ENCODE assay signal across 1 cellular context in the genomic region with DNA sequence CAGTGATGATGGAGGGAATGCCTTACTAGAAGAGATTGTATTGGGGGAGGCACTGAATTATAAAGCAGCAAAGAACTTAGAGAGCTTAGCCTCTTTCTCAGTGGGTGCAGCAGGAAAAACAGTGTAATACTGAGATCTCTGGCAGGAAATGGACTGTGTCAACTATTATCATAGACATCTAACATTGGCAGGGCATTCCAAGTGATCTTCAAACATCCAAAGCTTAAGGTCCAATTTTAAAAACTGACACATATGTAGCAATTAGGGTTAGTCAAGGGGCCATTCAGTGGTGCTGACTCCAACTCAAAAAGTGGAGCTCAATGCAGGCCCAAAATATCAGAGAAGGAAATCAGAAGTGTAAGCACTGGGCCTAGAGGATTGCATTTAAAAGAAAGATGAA.
TF ChIP-seq lines count a peak whose summit lies in the region.

No MANE protein-coding gene starts in this region.

TF ChIP-seq in liver, 16 proteins besides CTCF, POLR2A, EP300 and RAD21 (continued from another document):
- TF ChIP-seq FOXA1 (IDR thresholded peaks at IDR 0.05), result no peak
- TF ChIP-seq, protein P1, sequence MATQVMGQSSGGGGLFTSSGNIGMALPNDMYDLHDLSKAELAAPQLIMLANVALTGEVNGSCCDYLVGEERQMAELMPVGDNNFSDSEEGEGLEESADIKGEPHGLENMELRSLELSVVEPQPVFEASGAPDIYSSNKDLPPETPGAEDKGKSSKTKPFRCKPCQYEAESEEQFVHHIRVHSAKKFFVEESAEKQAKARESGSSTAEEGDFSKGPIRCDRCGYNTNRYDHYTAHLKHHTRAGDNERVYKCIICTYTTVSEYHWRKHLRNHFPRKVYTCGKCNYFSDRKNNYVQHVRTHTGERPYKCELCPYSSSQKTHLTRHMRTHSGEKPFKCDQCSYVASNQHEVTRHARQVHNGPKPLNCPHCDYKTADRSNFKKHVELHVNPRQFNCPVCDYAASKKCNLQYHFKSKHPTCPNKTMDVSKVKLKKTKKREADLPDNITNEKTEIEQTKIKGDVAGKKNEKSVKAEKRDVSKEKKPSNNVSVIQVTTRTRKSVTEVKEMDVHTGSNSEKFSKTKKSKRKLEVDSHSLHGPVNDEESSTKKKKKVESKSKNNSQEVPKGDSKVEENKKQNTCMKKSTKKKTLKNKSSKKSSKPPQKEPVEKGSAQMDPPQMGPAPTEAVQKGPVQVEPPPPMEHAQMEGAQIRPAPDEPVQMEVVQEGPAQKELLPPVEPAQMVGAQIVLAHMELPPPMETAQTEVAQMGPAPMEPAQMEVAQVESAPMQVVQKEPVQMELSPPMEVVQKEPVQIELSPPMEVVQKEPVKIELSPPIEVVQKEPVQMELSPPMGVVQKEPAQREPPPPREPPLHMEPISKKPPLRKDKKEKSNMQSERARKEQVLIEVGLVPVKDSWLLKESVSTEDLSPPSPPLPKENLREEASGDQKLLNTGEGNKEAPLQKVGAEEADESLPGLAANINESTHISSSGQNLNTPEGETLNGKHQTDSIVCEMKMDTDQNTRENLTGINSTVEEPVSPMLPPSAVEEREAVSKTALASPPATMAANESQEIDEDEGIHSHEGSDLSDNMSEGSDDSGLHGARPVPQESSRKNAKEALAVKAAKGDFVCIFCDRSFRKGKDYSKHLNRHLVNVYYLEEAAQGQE (IDR thresholded peaks at IDR 0.05), result no peak
- TF ChIP-seq NR2F2 (IDR thresholded peaks at IDR 0.05), result no peak
- TF ChIP-seq FOXA2 (IDR thresholded peaks at IDR 0.05), result no peak
- peak in 1 of 2 donors; percentile 26 for TF ChIP-seq JUND (IDR thresholded peaks at IDR 0.05)
